1 cellular context compared by ENCODE assay signal in the genomic region with DNA sequence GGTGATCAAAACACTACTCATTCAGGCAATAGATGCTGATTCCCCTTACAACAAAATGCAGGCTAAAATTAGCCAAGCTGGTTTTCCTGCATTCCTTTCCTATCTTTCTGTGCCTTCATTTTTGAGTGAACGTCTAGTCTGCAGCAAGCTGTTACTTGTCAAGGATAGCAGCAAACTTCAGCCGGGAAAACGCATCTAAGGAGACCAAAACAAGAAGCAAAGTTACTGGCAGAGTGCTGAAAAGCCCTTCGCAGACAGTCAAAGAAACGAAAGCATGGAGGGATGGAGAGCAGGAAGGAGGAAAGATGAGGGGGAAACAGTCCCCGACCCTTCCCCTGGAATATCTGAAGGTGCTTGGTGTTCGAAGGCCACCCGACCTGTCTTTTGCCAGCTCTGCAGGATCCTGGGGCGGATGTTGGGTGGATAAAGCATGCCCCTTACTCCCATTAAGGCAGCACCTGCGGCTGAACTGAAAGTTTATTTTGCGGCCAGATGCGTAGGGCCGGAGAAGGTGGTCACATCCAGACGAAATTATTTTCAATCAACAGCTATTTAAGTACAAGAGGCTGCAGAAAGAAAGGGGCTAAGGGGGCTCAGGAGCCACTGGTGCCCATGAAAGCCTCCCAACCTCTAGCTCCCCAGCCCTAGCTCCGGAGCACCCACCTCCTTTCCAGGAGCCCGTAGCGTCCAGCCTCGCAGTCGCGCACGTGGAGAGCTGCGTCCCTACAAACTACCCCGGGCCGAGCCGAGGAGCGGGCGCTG.
TF ChIP-seq lines count a peak whose summit lies in the region.

No MANE protein-coding gene starts in this region.

TF ChIP-seq in A549, 52 proteins besides CTCF, POLR2A, EP300 and RAD21 (continued from another document):
- TF ChIP-seq, protein P1, sequence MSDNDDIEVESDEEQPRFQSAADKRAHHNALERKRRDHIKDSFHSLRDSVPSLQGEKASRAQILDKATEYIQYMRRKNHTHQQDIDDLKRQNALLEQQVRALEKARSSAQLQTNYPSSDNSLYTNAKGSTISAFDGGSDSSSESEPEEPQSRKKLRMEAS (IDR thresholded peaks at IDR 0.05), result peak; percentile 91; the same call in 1 of the 2 replicates
